In genomic region chrX:56733459-56734046, GRCh38 we compare ENCODE assay signal across 8 cellular contexts. TPM values are rescaled to one million over a fixed set of nuclear protein-coding genes. Genes with fewer than 3 reads are reported as not detected.
DNase-seq lines count a peak whose midpoint lies in the region; TF ChIP-seq lines count a peak whose summit lies in the region.

No MANE protein-coding gene starts in this region.

- H3K4me2 ChIP-seq in parathyroid adenoma (ENCODE audit: low read length) = no peak overlapping the region

- peaks cover 2% of the 10 kb centered on the region for H3K79me2 ChIP-seq in parathyroid adenoma

- no peak overlapping the region for H2AFZ ChIP-seq in parathyroid adenoma

- H3K36me3 ChIP-seq in HAP-1 (replicated peaks) (peaks cover 37% of the 10 kb centered on the region), parathyroid adenoma (ENCODE audit: control insufficient read depth, insufficient read depth, low read length) (no peaks in the 10 kb centered on the region)

- H3K27me3 ChIP-seq in HAP-1 (ENCODE audit: low read depth) (no peaks in the 10 kb centered on the region), parathyroid adenoma (ENCODE audit: control insufficient read depth, insufficient read depth, low read length) (no peaks in the 10 kb centered on the region)

- peak; percentile 66 for TF ChIP-seq CTCF in fibroblast of mammary gland (conservative IDR thresholded peaks at IDR 0.05; ENCODE audit: control insufficient read depth, insufficient read depth, low read depth, low read length)
- peak; percentile 47 for TF ChIP-seq CTCF in parathyroid adenoma (IDR thresholded peaks at IDR 0.05)

- H3K27ac ChIP-seq in parathyroid adenoma = no peak overlapping the region

- in situ Hi-C loops in HAP-1 (cut with MboI; ENCODE audit: low sequenced_read_pairs) = loop anchor here (25.0 kb wide), 1 partner anchor 446 kb away; no protein-coding TSS in a partner anchor

- intact Hi-C loops in posterior vena cava (cut with DNase I) = no loop called here

- no peak overlapping the region for H3K9ac ChIP-seq in parathyroid adenoma

- DNase-seq in Daoy (ENCODE audit: low read depth) (peak; percentile 21), HAP-1 (ENCODE audit: low spot score in 2 of 2) (peak; percentile 32 to 72), NCI-H748 (lab: John Stamatoyannopoulos, UW; ENCODE audit: unreplicated experiment) (peak; percentile 69), activated T-cell treated with anti-CD3 and anti-CD28 coated beads for 4 hours (peak; percentile 42), fibroblast of mammary gland (ENCODE audit: low read depth) (peak; percentile 51), posterior vena cava (ENCODE audit: low spot score) (no peak), NCI-H774 (lab: John Stamatoyannopoulos, UW) (no peak)

- H3K9me3 ChIP-seq in HAP-1 = no peaks in the 10 kb centered on the region
- H3K9me3 ChIP-seq in parathyroid adenoma (ENCODE audit: control insufficient read depth, low read length) = no peaks in the 10 kb centered on the region

- H3K4me3 ChIP-seq in HAP-1 (no peak overlapping the region), fibroblast of mammary gland (ENCODE audit: control insufficient read depth, low read depth, low read length) (no peak overlapping the region), parathyroid adenoma (ENCODE audit: low read depth, low read length) (no peak overlapping the region)

- H3K4me1 ChIP-seq in HAP-1 = peaks cover 3% of the 10 kb centered on the region; the same call in 1 of the 2 replicates
- H3K4me1 ChIP-seq in parathyroid adenoma = no peaks in the 10 kb centered on the region

RNA-seq across cellular contexts. Expression of gene NBDY, which starts 4.5 kb away (rescaled TPM):
- 4.0 and 4.3 TPM in 2 replicates for total RNA-seq in Daoy (2014; rRNA removed; shearing (Covaris generic))
- 10 to 100 TPM; 30.4 to 37.8 TPM for total RNA-seq in posterior vena cava

Comparison
In these comparisons a context has a peak if more than half of its experiments do, and no peak if none do; other contexts are left out.
1. DNase-seq: peak in Daoy (single experiment), HAP-1 (2 of 2), NCI-H748 (single experiment), activated T-cell treated with anti-CD3 and anti-CD28 coated beads for 4 hours (single experiment) and fibroblast of mammary gland (single experiment); none in posterior vena cava (single experiment) and NCI-H774 (single experiment).